Comparison of ENCODE assay signal across 21 cellular contexts in the genomic region with DNA sequence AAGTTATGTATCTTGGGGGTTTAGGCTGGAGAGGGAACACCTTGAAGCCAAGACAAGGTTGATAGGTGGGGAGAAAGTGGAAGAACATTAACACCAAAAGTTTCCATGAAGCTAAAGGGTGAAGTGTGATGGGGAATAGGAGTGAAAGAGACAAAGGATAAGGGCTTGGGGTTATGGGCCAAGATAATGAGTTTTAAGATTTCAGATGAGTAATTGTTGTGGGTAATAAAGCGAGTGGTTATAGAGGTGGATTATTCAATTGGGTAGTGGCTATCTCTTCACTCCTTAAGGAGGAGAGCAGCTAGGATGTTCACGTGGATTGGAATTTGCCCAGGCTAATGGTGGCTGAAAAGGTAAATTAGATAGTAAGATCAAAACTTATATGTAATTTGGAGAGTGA. TPM values are rescaled to one million over a fixed set of nuclear protein-coding genes. Genes with fewer than 3 reads are reported as not detected.
DNase-seq lines count a peak whose midpoint lies in the region; ATAC-seq lines count a peak whose summit lies in the region.
"Had no signal": no experiment of that assay in that cellular context is flagged by ENCODE, and none has a peak within 500 bp of the region (broad histone marks: within the 10 kb centered on the region; RNA-seq: fewer than 3 reads in every experiment).

No MANE protein-coding gene starts in this region.

- peak overlapping the region in 2 of 3 donors; percentile 22 to 70 for H3K27ac Mint-ChIP-seq in IgD-negative memory B cell
- H3K27ac Mint-ChIP-seq in central memory CD8-positive, alpha-beta T cell (ENCODE audit: low read depth) = peak overlapping the region; percentile 23
- peak overlapping the region; percentile 79 for H3K27ac Mint-ChIP-seq in stimulated activated effector memory CD8-positive, alpha-beta T cell treated with anti-CD3 and anti-CD28 coated beads, Interleukin-12 subunit alpha, Interleukin-12 subunit beta, amount 100 ng/mL, for 72 hours
- H3K27ac Mint-ChIP-seq: B cell had no signal

- peaks cover 69% of the 10 kb centered on the region for H3K4me1 Mint-ChIP-seq in activated T-cell treated with anti-CD3 and anti-CD28 coated beads, Interleukin-2, amount 50 U/mL, for 4 hours (ENCODE audit: low read depth)
- H3K4me1 Mint-ChIP-seq in IgD-negative memory B cell = peaks cover 54 to 58% (median 54%) of the 10 kb centered on the region in 3 donors
- peaks cover 63% of the 10 kb centered on the region for H3K4me1 Mint-ChIP-seq in central memory CD8-positive, alpha-beta T cell
- peaks cover 61% of the 10 kb centered on the region for H3K4me1 Mint-ChIP-seq in stimulated activated effector memory CD8-positive, alpha-beta T cell treated with anti-CD3 and anti-CD28 coated beads, Interleukin-12 subunit alpha, Interleukin-12 subunit beta, amount 100 ng/mL, for 72 hours

- ATAC-seq in activated T-cell treated with anti-CD3 and anti-CD28 coated beads, Interleukin-2, amount 50 U/mL, for 4 hours = peak; percentile 66 to 70
- no peak for ATAC-seq in central memory CD8-positive, alpha-beta T cell (replicated peaks; ENCODE audit: extremely low read depth, poor library complexity, severe bottlenecking)
- peak; percentile 80 for ATAC-seq in stimulated activated effector memory CD8-positive, alpha-beta T cell treated with anti-CD3 and anti-CD28 coated beads, Interleukin-12 subunit alpha, Interleukin-12 subunit beta, amount 100 ng/mL, for 72 hours
- ATAC-seq in GM18519 (IDR thresholded peaks at IDR 0.05; ENCODE audit: low FRiP score, unreplicated experiment) = no peak
- ATAC-seq: left lung, Panc1, WTC11 had no signal

- H3K36me3 Mint-ChIP-seq in activated T-cell treated with anti-CD3 and anti-CD28 coated beads, Interleukin-2, amount 50 U/mL, for 4 hours (ENCODE audit: insufficient read depth) = peaks cover 9% of the 10 kb centered on the region
- peaks cover 8% of the 10 kb centered on the region for H3K36me3 Mint-ChIP-seq in IgD-negative memory B cell
- peaks cover 18% of the 10 kb centered on the region for H3K36me3 Mint-ChIP-seq in central memory CD8-positive, alpha-beta T cell (ENCODE audit: insufficient read depth)
- H3K36me3 Mint-ChIP-seq in stimulated activated effector memory CD8-positive, alpha-beta T cell treated with anti-CD3 and anti-CD28 coated beads, Interleukin-12 subunit alpha, Interleukin-12 subunit beta, amount 100 ng/mL, for 72 hours = no peaks in the 10 kb centered on the region

- no peaks in the 10 kb centered on the region for H3K27me3 Mint-ChIP-seq in activated T-cell treated with anti-CD3 and anti-CD28 coated beads, Interleukin-2, amount 50 U/mL, for 4 hours (ENCODE audit: low read depth)
- H3K27me3 Mint-ChIP-seq in IgD-negative memory B cell = no peaks in the 10 kb centered on the region
- H3K27me3 Mint-ChIP-seq in central memory CD8-positive, alpha-beta T cell = no peaks in the 10 kb centered on the region
- H3K27me3 Mint-ChIP-seq: B cell had no signal

- H3K9me3 Mint-ChIP-seq in activated T-cell treated with anti-CD3 and anti-CD28 coated beads, Interleukin-2, amount 50 U/mL, for 4 hours = no peaks in the 10 kb centered on the region
- H3K9me3 Mint-ChIP-seq in IgD-negative memory B cell = no peaks in the 10 kb centered on the region
- H3K9me3 Mint-ChIP-seq in central memory CD8-positive, alpha-beta T cell = no peaks in the 10 kb centered on the region
- H3K9me3 Mint-ChIP-seq in stimulated activated effector memory CD8-positive, alpha-beta T cell treated with anti-CD3 and anti-CD28 coated beads, Interleukin-12 subunit alpha, Interleukin-12 subunit beta, amount 100 ng/mL, for 72 hours = no peaks in the 10 kb centered on the region

- no peak overlapping the region for H3K4me3 Mint-ChIP-seq in activated T-cell treated with anti-CD3 and anti-CD28 coated beads, Interleukin-2, amount 50 U/mL, for 4 hours
- H3K4me3 Mint-ChIP-seq in IgD-negative memory B cell = peak overlapping the region in 2 of 4 donors; percentile 6 to 21
- peak overlapping the region; percentile 1 for H3K4me3 Mint-ChIP-seq in central memory CD8-positive, alpha-beta T cell
- no peak overlapping the region for H3K4me3 Mint-ChIP-seq in stimulated activated effector memory CD8-positive, alpha-beta T cell treated with anti-CD3 and anti-CD28 coated beads, Interleukin-12 subunit alpha, Interleukin-12 subunit beta, amount 100 ng/mL, for 72 hours
- H3K4me3 Mint-ChIP-seq: B cell, WTC11 had no signal

- no peak for DNase-seq in activated T-cell treated with anti-CD3 and anti-CD28 coated beads, Interleukin-2, amount 50 U/mL, for 4 hours
- no peak for DNase-seq in activated T-cell treated with anti-CD3 and anti-CD28 coated beads for 4 hours
- no peak for DNase-seq in central memory CD8-positive, alpha-beta T cell (ENCODE audit: low spot score in 2 of 2)
- DNase-seq in stimulated activated effector memory CD8-positive, alpha-beta T cell treated with anti-CD3 and anti-CD28 coated beads, Interleukin-12 subunit alpha, Interleukin-12 subunit beta, amount 100 ng/mL, for 72 hours (ENCODE audit: low spot score in 2 of 2) = no peak
- DNase-seq in HPDE6-E6E7 (ENCODE audit: extremely low spot score) = no peak
- no peak for DNase-seq in NCI-H446 (lab: John Stamatoyannopoulos, UW)
- DNase-seq: cerebellar nuclear complex, COR-L47, hypothalamus, KBM-7, left lung, NCI-H2029, NCI-H526 treated with DMSO at 0.1 percent for 48 hours, SHP77, T-helper 9 cell, upper lobe of right lung had no signal

RNA-seq across cellular contexts. Expression of a gene that starts 29.8 kb away (rescaled TPM):
- 10 to 100 TPM; 57.1 to 60.0 (median 58.2) TPM for total RNA-seq in activated T-cell treated with anti-CD3 and anti-CD28 coated beads, Interleukin-2, amount 50 U/mL, for 4 hours
- 78.3 TPM for polyA plus RNA-seq in IgD-negative memory B cell

Comparison
In these comparisons a context has a peak if more than half of its experiments do, and no peak if none do; other contexts are left out.
1. ATAC-seq: peak in activated T-cell treated with anti-CD3 and anti-CD28 coated beads, Interleukin-2, amount 50 U/mL, for 4 hours (2 of 2) and stimulated activated effector memory CD8-positive, alpha-beta T cell treated with anti-CD3 and anti-CD28 coated beads, Interleukin-12 subunit alpha, Interleukin-12 subunit beta, amount 100 ng/mL, for 72 hours (single experiment); none in central memory CD8-positive, alpha-beta T cell (single experiment) and GM18519 (single experiment).
2. H3K27ac Mint-ChIP-seq: peak in every context shown above with its lines; median percentile 79 in stimulated activated effector memory CD8-positive, alpha-beta T cell treated with anti-CD3 and anti-CD28 coated beads, Interleukin-12 subunit alpha, Interleukin-12 subunit beta, amount 100 ng/mL, for 72 hours; 46 in IgD-negative memory B cell; 23 in central memory CD8-positive, alpha-beta T cell.